In genomic region chr1:3066250-3066711, GRCh38 we compare ENCODE assay signal across 1 cellular context.
TF ChIP-seq lines count a peak whose summit lies in the region.

No MANE protein-coding gene starts in this region.

TF ChIP-seq in IMR-90, 13 proteins besides CTCF, POLR2A, EP300 and RAD21:
- peak; percentile 26; the same call in 1 of the 2 replicates for TF ChIP-seq SMC3 (IDR thresholded peaks at IDR 0.05; ENCODE audit: low read depth, low read length)
- no peak for TF ChIP-seq RFX5 (IDR thresholded peaks at IDR 0.05; ENCODE audit: low read depth, low read length)
- no peak for TF ChIP-seq MXI1 (IDR thresholded peaks at IDR 0.05; ENCODE audit: borderline replicate concordance, low read depth, low read length)
- no peak for TF ChIP-seq BHLHE40 (IDR thresholded peaks at IDR 0.05; ENCODE audit: low read depth, low read length)
- no peak for TF ChIP-seq CHD1 (IDR thresholded peaks at IDR 0.05; ENCODE audit: low read depth, low read length)
- no peak for TF ChIP-seq CEBPB (IDR thresholded peaks at IDR 0.05; ENCODE audit: low read depth, low read length)
